ENCODE assay signal across 30 cellular contexts in genomic region chr19:28715157-28715556, GRCh38.
"Had no signal": no experiment of that assay in that cellular context is flagged by ENCODE, and none has a peak within 500 bp of the region (broad histone marks: within the 10 kb centered on the region; RNA-seq: fewer than 3 reads in every experiment).

No MANE protein-coding gene starts in this region.

- ATAC-seq: activated T-helper 17 cell treated with anti-CD3 and anti-CD28 coated beads, Interleukin-2, amount 50 U/mL, for 72 hours; foreskin keratinocyte; right cardiac atrium; stimulated activated effector memory CD8-positive, alpha-beta T cell treated with anti-CD3 and anti-CD28 coated beads, Interleukin-12 subunit alpha, Interleukin-12 subunit beta, amount 100 ng/mL, for 72 hours; stimulated activated naive CD8-positive, alpha-beta T cell treated with anti-CD3 and anti-CD28 coated beads, Interleukin-15, amount 100 ng/mL, for 72 hours; WTC11 had no signal

- H3K4me1 Mint-ChIP-seq: activated T-helper 17 cell treated with anti-CD3 and anti-CD28 coated beads, Interleukin-2, amount 50 U/mL, for 72 hours; nephron progenitor cell; stimulated activated effector memory CD8-positive, alpha-beta T cell treated with anti-CD3 and anti-CD28 coated beads, Interleukin-12 subunit alpha, Interleukin-12 subunit beta, amount 100 ng/mL, for 72 hours; stimulated activated naive CD8-positive, alpha-beta T cell treated with anti-CD3 and anti-CD28 coated beads, Interleukin-15, amount 100 ng/mL, for 72 hours; WTC11 had no signal

- H3K4me3 Mint-ChIP-seq: activated naive CD8-positive, alpha-beta T cell; activated T-cell treated with anti-CD3 and anti-CD28 coated beads, Interleukin-2, amount 50 U/mL, for 24 hours; activated T-helper 17 cell treated with anti-CD3 and anti-CD28 coated beads, Interleukin-2, amount 50 U/mL, for 72 hours; nephron progenitor cell; stimulated activated effector memory CD8-positive, alpha-beta T cell treated with anti-CD3 and anti-CD28 coated beads, Interleukin-12 subunit alpha, Interleukin-12 subunit beta, amount 100 ng/mL, for 72 hours; stimulated activated naive CD8-positive, alpha-beta T cell treated with anti-CD3 and anti-CD28 coated beads, Interleukin-15, amount 100 ng/mL, for 72 hours; WTC11 had no signal

- DNase-seq: activated CD8-positive, alpha-beta memory T cell treated with anti-CD3 and anti-CD28 coated beads for 24 hours; activated CD8-positive, alpha-beta memory T cell treated with anti-CD3 and anti-CD28 coated beads, Interleukin-2, amount 50 U/mL, for 4 hours; activated naive CD4-positive, alpha-beta T cell; activated T-cell treated with anti-CD3 and anti-CD28 coated beads, Interleukin-2, amount 50 U/mL, for 24 hours; adrenal gland; brain microvascular endothelial cell; central memory CD4-positive, alpha-beta T cell; dermis blood vessel endothelial cell; effector memory CD4-positive, alpha-beta T cell; foreskin keratinocyte; glutamatergic neuron; kidney glomerular epithelial cell; left ventricle myocardium inferior; midbrain; nephron progenitor cell; right cardiac atrium; stimulated activated CD4-positive, alpha-beta T cell treated with anti-CD3 and anti-CD28 coated beads, Interleukin-1b, Interleukin-23, amount 100 ng/mL, for 48 hours; stimulated activated naive CD8-positive, alpha-beta T cell treated with anti-CD3 and anti-CD28 coated beads, Interleukin-15, amount 100 ng/mL, for 72 hours; T-helper 9 cell; transverse colon had no signal

- H3K9me3 Mint-ChIP-seq: activated T-helper 17 cell treated with anti-CD3 and anti-CD28 coated beads, Interleukin-2, amount 50 U/mL, for 72 hours; stimulated activated naive CD8-positive, alpha-beta T cell treated with anti-CD3 and anti-CD28 coated beads, Interleukin-15, amount 100 ng/mL, for 72 hours had no signal

- H3K36me3 Mint-ChIP-seq: activated naive CD8-positive, alpha-beta T cell; stimulated activated effector memory CD8-positive, alpha-beta T cell treated with anti-CD3 and anti-CD28 coated beads, Interleukin-12 subunit alpha, Interleukin-12 subunit beta, amount 100 ng/mL, for 72 hours had no signal

- H3K9me3 ChIP-seq: adrenal gland, ascending aorta, left ventricle myocardium inferior, suprapubic skin, transverse colon had no signal

- H3K27ac Mint-ChIP-seq: activated naive CD8-positive, alpha-beta T cell; activated T-cell treated with anti-CD3 and anti-CD28 coated beads, Interleukin-2, amount 50 U/mL, for 24 hours; activated T-helper 17 cell treated with anti-CD3 and anti-CD28 coated beads, Interleukin-2, amount 50 U/mL, for 72 hours; nephron progenitor cell; stimulated activated effector memory CD8-positive, alpha-beta T cell treated with anti-CD3 and anti-CD28 coated beads, Interleukin-12 subunit alpha, Interleukin-12 subunit beta, amount 100 ng/mL, for 72 hours; stimulated activated naive CD8-positive, alpha-beta T cell treated with anti-CD3 and anti-CD28 coated beads, Interleukin-15, amount 100 ng/mL, for 72 hours; WTC11 had no signal

- H3K27me3 ChIP-seq: adrenal gland, ascending aorta, brain microvascular endothelial cell, foreskin keratinocyte, hepatocyte, suprapubic skin, transverse colon had no signal

- H3K4me1 ChIP-seq: adrenal gland, ascending aorta, foreskin keratinocyte, left ventricle myocardium inferior, parathyroid adenoma, suprapubic skin, transverse colon had no signal

- H3K27ac ChIP-seq: adrenal gland, ascending aorta, brain microvascular endothelial cell, foreskin keratinocyte, hepatocyte, left ventricle myocardium inferior, parathyroid adenoma, skin epidermis, suprapubic skin, transverse colon had no signal

- H3K4me2 ChIP-seq: hepatocyte had no signal

- H3K9ac ChIP-seq: parathyroid adenoma had no signal

- H3K36me3 ChIP-seq: adrenal gland, ascending aorta, brain microvascular endothelial cell, left ventricle myocardium inferior, suprapubic skin, transverse colon had no signal

- FAIRE-seq: urothelium cell line had no signal

- H2AFZ ChIP-seq: hepatocyte, parathyroid adenoma had no signal

- H3K4me3 ChIP-seq: adrenal gland, ascending aorta, hepatocyte, left ventricle myocardium inferior, skin epidermis, suprapubic skin, transverse colon had no signal

- H3K79me2 ChIP-seq: hepatocyte, parathyroid adenoma had no signal

- H3K27me3 Mint-ChIP-seq: activated T-cell treated with anti-CD3 and anti-CD28 coated beads, Interleukin-2, amount 50 U/mL, for 24 hours had no signal
